Comparison of ENCODE assay signal across 17 cellular contexts in the genomic region with DNA sequence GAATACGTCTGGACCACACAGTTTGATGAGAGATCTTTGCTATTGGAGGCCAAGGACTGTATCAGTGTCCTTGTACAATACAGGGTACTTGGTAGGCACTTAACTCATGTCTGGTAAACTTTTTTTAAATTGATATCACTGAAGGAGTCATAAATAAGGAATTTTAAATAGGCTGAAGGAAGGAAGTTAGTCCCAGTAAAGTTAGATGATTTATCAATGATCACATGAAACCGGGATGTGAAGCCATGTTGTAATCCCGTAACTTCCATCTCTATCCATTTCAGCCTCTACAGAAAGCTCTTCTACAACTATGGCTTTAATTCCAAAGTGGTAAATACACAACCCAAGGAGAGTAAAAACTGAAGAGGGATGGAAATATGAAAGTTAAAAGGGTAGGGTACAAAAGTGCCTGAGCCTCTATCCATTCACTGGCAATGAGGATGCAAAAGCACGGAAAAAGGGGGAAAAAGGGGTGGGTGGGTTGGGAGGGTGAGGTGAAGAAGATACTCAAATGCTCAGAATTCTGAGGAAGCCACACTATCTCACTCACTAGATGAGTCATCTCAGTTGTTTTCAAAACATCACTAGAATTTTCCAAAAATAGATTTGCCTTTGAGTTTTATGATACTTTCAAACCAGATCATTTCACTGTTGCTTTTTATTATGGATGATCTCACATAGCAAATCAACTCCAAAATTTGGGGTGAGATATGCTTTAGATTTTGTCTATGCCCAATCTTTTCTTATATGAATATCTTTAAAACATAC.
A peak's percentile ranks its signal among the peaks of the same experiment; 100 is the strongest.
DNase-seq lines count a peak whose midpoint lies in the region; ATAC-seq and TF ChIP-seq lines count a peak whose summit lies in the region.
"Had no signal": no experiment of that assay in that cellular context is flagged by ENCODE, and none has a peak within 500 bp of the region (broad histone marks: within the 10 kb centered on the region; RNA-seq: fewer than 3 reads in every experiment).

No MANE protein-coding gene starts in this region.

- in situ Hi-C loops in brain microvascular endothelial cell (cut with HindIII; ENCODE audit: low pct_ligation_motif_present, low sequenced_read_pairs): no loop called here

- ATAC-seq in GM18861 (IDR thresholded peaks at IDR 0.05; ENCODE audit: unreplicated experiment) (peak; percentile 61), HG03103 (IDR thresholded peaks at IDR 0.05; ENCODE audit: low read depth, unreplicated experiment) (peak; percentile 96)
- ATAC-seq: upper lobe of right lung had no signal

- DNase-seq in A172 (ENCODE audit: low spot score) (peak; percentile 35), brain microvascular endothelial cell (peak; percentile 16), H7 (no peak), SIG-M5 treated with dmso at 0.1 percent for 504 hours (lab: John Stamatoyannopoulos, UW; ENCODE audit: unreplicated experiment) (no peak), NCI-H2081 (lab: John Stamatoyannopoulos, UW) (no peak)
- no peak for DNase-seq in activated CD4-positive, alpha-beta memory T cell treated with anti-CD3 and anti-CD28 coated beads, Interleukin-2, amount 10 ng/mL, durations not matched to agents 7 days and 5 days
- DNase-seq: ACHN; DMS153; NCI-H1048; NCI-H510A; Right ventricle myocardium superior; stimulated activated CD8-positive, alpha-beta memory T cell treated with anti-CD3 and anti-CD28 coated beads, Interleukin-4, amount 100 ng/mL, for 48 hours; upper lobe of right lung had no signal

- H3K27me3 ChIP-seq in brain microvascular endothelial cell (replicated peaks) (no peaks in the 10 kb centered on the region), H7 (ENCODE audit: control insufficient read depth, insufficient read depth, low read length) (no peaks in the 10 kb centered on the region)
- H3K27me3 ChIP-seq: upper lobe of right lung had no signal

- H3K27me3 Mint-ChIP-seq in activated CD4-positive, alpha-beta memory T cell treated with anti-CD3 and anti-CD28 coated beads, Interleukin-2, amount 10 ng/mL, durations not matched to agents 7 days and 5 days: no peaks in the 10 kb centered on the region
- H3K27me3 Mint-ChIP-seq: activated naive CD4-positive, alpha-beta T cell treated with anti-CD3 and anti-CD28 coated beads, Interleukin-2, amount 50 U/mL, for 24 hours had no signal

- no peak overlapping the region for H3K4me3 Mint-ChIP-seq in activated CD4-positive, alpha-beta memory T cell treated with anti-CD3 and anti-CD28 coated beads, Interleukin-2, amount 10 ng/mL, durations not matched to agents 7 days and 5 days
- H3K4me3 Mint-ChIP-seq: activated naive CD4-positive, alpha-beta T cell treated with anti-CD3 and anti-CD28 coated beads, Interleukin-2, amount 50 U/mL, for 24 hours had no signal

- H3K27ac Mint-ChIP-seq in activated CD4-positive, alpha-beta memory T cell treated with anti-CD3 and anti-CD28 coated beads, Interleukin-2, amount 10 ng/mL, durations not matched to agents 7 days and 5 days: no peak overlapping the region
- H3K27ac Mint-ChIP-seq: activated naive CD4-positive, alpha-beta T cell treated with anti-CD3 and anti-CD28 coated beads, Interleukin-2, amount 50 U/mL, for 24 hours had no signal

- H3K4me3 ChIP-seq in brain microvascular endothelial cell (ENCODE audit: low read depth, low read length) (no peak overlapping the region), H7 (ENCODE audit: insufficient read depth, low read depth, low read length) (no peak overlapping the region)
- H3K4me3 ChIP-seq: upper lobe of right lung had no signal

- POLR2A ChIA-PET in activated CD4-positive, alpha-beta memory T cell treated with anti-CD3 and anti-CD28 coated beads, Interleukin-2, amount 10 ng/mL, durations not matched to agents 7 days and 5 days (lab: Charles Lee): no interaction called here

- no peaks in the 10 kb centered on the region for H3K36me3 ChIP-seq in brain microvascular endothelial cell (replicated peaks)
- no peaks in the 10 kb centered on the region for H3K36me3 ChIP-seq in H7 (replicated peaks; ENCODE audit: control insufficient read depth, insufficient read depth, low read length)
- H3K36me3 ChIP-seq: upper lobe of right lung had no signal

- TF ChIP-seq CTCF in brain microvascular endothelial cell (IDR thresholded peaks at IDR 0.05; ENCODE audit: low read depth, low read length, missing control alignments): no peak

- CTCF ChIA-PET in activated CD4-positive, alpha-beta memory T cell treated with anti-CD3 and anti-CD28 coated beads, Interleukin-2, amount 10 ng/mL, durations not matched to agents 7 days and 5 days (lab: Charles Lee): no interaction called here

- H3K9me3 Mint-ChIP-seq in activated CD4-positive, alpha-beta memory T cell treated with anti-CD3 and anti-CD28 coated beads, Interleukin-2, amount 10 ng/mL, durations not matched to agents 7 days and 5 days: peaks cover 4% of the 10 kb centered on the region

- H3K4me1 Mint-ChIP-seq in activated CD4-positive, alpha-beta memory T cell treated with anti-CD3 and anti-CD28 coated beads, Interleukin-2, amount 10 ng/mL, durations not matched to agents 7 days and 5 days: no peaks in the 10 kb centered on the region
- H3K4me1 Mint-ChIP-seq: activated naive CD4-positive, alpha-beta T cell treated with anti-CD3 and anti-CD28 coated beads, Interleukin-2, amount 50 U/mL, for 24 hours had no signal

- peak overlapping the region; percentile 18 for H3K27ac ChIP-seq in brain microvascular endothelial cell
- H3K27ac ChIP-seq: parathyroid adenoma, upper lobe of right lung had no signal

- H3K36me3 Mint-ChIP-seq in activated CD4-positive, alpha-beta memory T cell treated with anti-CD3 and anti-CD28 coated beads, Interleukin-2, amount 10 ng/mL, durations not matched to agents 7 days and 5 days (ENCODE audit: low read depth): no peaks in the 10 kb centered on the region
- H3K36me3 Mint-ChIP-seq: activated naive CD4-positive, alpha-beta T cell treated with anti-CD3 and anti-CD28 coated beads, Interleukin-2, amount 50 U/mL, for 24 hours had no signal

Comparison
In these comparisons a context has a peak if more than half of its experiments do, and no peak if none do; other contexts are left out.
1. DNase-seq: peak in A172 (single experiment) and brain microvascular endothelial cell (single experiment); none in H7 (single experiment), SIG-M5 treated with dmso at 0.1 percent for 504 hours (single experiment), activated CD4-positive, alpha-beta memory T cell treated with anti-CD3 and anti-CD28 coated beads, Interleukin-2, amount 10 ng/mL, durations not matched to agents 7 days and 5 days (single experiment) and NCI-H2081 (0 of 2).